23 cellular contexts compared by ENCODE assay signal in genomic region chr4:38356686-38357085, GRCh38.
"Had no signal": no experiment of that assay in that cellular context is flagged by ENCODE, and none has a peak within 500 bp of the region (broad histone marks: within the 10 kb centered on the region; RNA-seq: fewer than 3 reads in every experiment).

No MANE protein-coding gene starts in this region.

- H3K27ac ChIP-seq: HL-60, RWPE1 had no signal

- ATAC-seq: Panc1, SK-N-SH treated with all-trans-retinoic acid at 6 μM for 48 hours had no signal

- H3K4me3 Mint-ChIP-seq: IgD-negative memory B cell had no signal

- H3K4me1 Mint-ChIP-seq: IgD-negative memory B cell had no signal

- H3K27ac Mint-ChIP-seq: IgD-negative memory B cell had no signal

- FAIRE-seq: HTR-8/SVneo had no signal

- DNase-seq: KBM-7, MV-4-11, NCI-H1048, NCI-H1105, NCI-H1417, NCI-H1436 treated with DMSO at 0.1 percent for 48 hours, NCI-H1694, NCI-H187 treated with DMSO at 0.1 percent for 48 hours, NCI-H2081, NCI-H2107, NCI-H2227 treated with DMSO at 0.1 percent for 48 hours, NCI-H446, NCI-H510A, NCI-H524 treated with DMSO at 0.1 percent for 48 hours, NCI-H69, NCI-H774, SHP77 had no signal
